Comparison of ENCODE assay signal across 8 cellular contexts in genomic region chr9:136944519-136945332, GRCh38. TPM values are rescaled to one million over a fixed set of nuclear protein-coding genes. Genes with fewer than 3 reads are reported as not detected.
DNase-seq lines count a peak whose midpoint lies in the region; ATAC-seq and TF ChIP-seq lines count a peak whose summit lies in the region.

TSS of gene C8G (plus strand) at chr9:136945243. CDS start at chr9:136945321, 78 bp downstream.
TSS of gene FBXW5 (minus strand) at chr9:136944738. CDS start at chr9:136944083, 655 bp downstream.

- peak within 1 kb of the TSS; percentile 87 for H3K27ac ChIP-seq in colonic mucosa
- peak within 1 kb of the TSS; percentile 91 for H3K27ac ChIP-seq in layer of hippocampus (ENCODE audit: low read depth, low read length)

- peak; percentile 71 for TF ChIP-seq POLR2A in GM19193 (IDR thresholded peaks at IDR 0.05; ENCODE audit: extremely low read depth, insufficient read depth, insufficient read length)

- H3K4me1 ChIP-seq in colonic mucosa = peaks cover 10% of the 10 kb centered on the region

- H3K9ac ChIP-seq in colonic mucosa (ENCODE audit: low read depth in 2 of 2, low read length in 2 of 2) = peak within 1 kb of the TSS; percentile 84 to 93

- H3K4me3 ChIP-seq in BJ (ENCODE audit: low read depth, low read length) (peak within 1 kb of the TSS; percentile 96), colonic mucosa (peak within 1 kb of the TSS; percentile 99)

- peak; percentile 70 for ATAC-seq in HG03432 (IDR thresholded peaks at IDR 0.05; ENCODE audit: unreplicated experiment)

- H3K36me3 ChIP-seq in BJ (ENCODE audit: control insufficient read depth, insufficient read depth, low read length) (peaks cover 26% of the 10 kb centered on the region), colonic mucosa (peaks cover 26% of the 10 kb centered on the region)

- intact Hi-C loops in colonic mucosa (cut with DNase I) = loop anchor here (2.0 kb wide), 1 partner anchor 84 kb away; the partner anchor contains the start of gene ABCA2

- TF ChIP-seq CTCF in BJ (IDR thresholded peaks at IDR 0.05; ENCODE audit: insufficient read depth, low read depth, low read length) = peak; percentile 93
- peak; percentile 97 for TF ChIP-seq CTCF in colonic mucosa (IDR thresholded peaks at IDR 0.05)

- H3K27me3 ChIP-seq in BJ (ENCODE audit: control insufficient read depth, insufficient read depth, low read length) (no peaks in the 10 kb centered on the region), colonic mucosa (no peaks in the 10 kb centered on the region), layer of hippocampus (ENCODE audit: control insufficient read depth, insufficient read depth, low read length) (no peaks in the 10 kb centered on the region)

- CTCF ChIA-PET in BJ (lab: Yijun Ruan, JAX) = interaction anchor here (0.6 to 4.1 kb wide), 10 partner anchors 9 to 91 kb away, joined by 3 to 118 read pairs (median 3); partner anchors contain the start of genes CLIC3 and FUT7

- POLR2A ChIA-PET in BJ (lab: Charles Lee) = no interaction called here

- DNase-seq in BJ (ENCODE audit: low read depth) (peak; percentile 25), NCI-H460 (ENCODE audit: extremely low read depth, low read depth) (peak; percentile 94), colonic mucosa (peak; percentile 94)
- DNase-seq in activated CD4-positive, alpha-beta T cell treated with anti-CD3 and anti-CD28 coated beads for 4 hours = peak; percentile 91 to 93
- DNase-seq in stimulated activated CD4-positive, alpha-beta T cell treated with anti-CD3 and anti-CD28 coated beads, Interleukin-1b, Interleukin-23, amount 100 ng/mL, for 24 hours (ENCODE audit: low read depth in 4 of 4, low spot score in 1 of 4) = peak; percentile 91 to 93 (median 92)

- no peaks in the 10 kb centered on the region for H3K9me3 ChIP-seq in colonic mucosa

RNA-seq across cellular contexts. Expression of gene C8G, which starts in this region (rescaled TPM):
- 0.48 and 0.60 TPM in 2 replicates for polyA plus RNA-seq in BJ (2011; rRNA removed)
- polyA minus RNA-seq in BJ (2011; rRNA and poly(A)+ RNA removed) = 0.62 TPM in 1 of 2 replicates, not detected in the other
- total RNA-seq in NCI-H460 (2014; rRNA removed; shearing (Covaris generic)) = 0.92 TPM in 1 of 2 replicates, not detected in the other
- polyA plus RNA-seq in NCI-H460 (2014; cell fraction: nucleus; rRNA removed) = not detected in 2 replicates
- 10 to 100 TPM in 1 of 2 donors, 1 to 10 TPM in 1; 5.3 to 11.9 TPM for total RNA-seq in colonic mucosa

RNA-seq across cellular contexts. Expression of gene FBXW5, which starts in this region (rescaled TPM):
- polyA plus RNA-seq in BJ (2011; rRNA removed) = 46.9 and 71.9 TPM in 2 replicates
- polyA minus RNA-seq in BJ (2011; rRNA and poly(A)+ RNA removed) = 70.4 and 101 TPM in 2 replicates
- total RNA-seq in NCI-H460 (2014; rRNA removed; shearing (Covaris generic)) = 93.0 and 112 TPM in 2 replicates
- polyA plus RNA-seq in NCI-H460 (2014; cell fraction: nucleus; rRNA removed) = 570 and 634 TPM in 2 replicates
- 100 to 1,000 TPM; 162 to 174 TPM for total RNA-seq in colonic mucosa

Comparison
In these comparisons a context has a peak if more than half of its experiments do, and no peak if none do; other contexts are left out.
1. Peak in every context shown above with its lines: DNase-seq, ATAC-seq, H3K4me3 ChIP-seq and H3K27ac ChIP-seq.
2. DNase-seq: peak in every context shown above with its lines; median percentile 94 in NCI-H460; 94 in colonic mucosa; 92 in stimulated activated CD4-positive, alpha-beta T cell treated with anti-CD3 and anti-CD28 coated beads, Interleukin-1b, Interleukin-23, amount 100 ng/mL, for 24 hours; 92 in activated CD4-positive, alpha-beta T cell treated with anti-CD3 and anti-CD28 coated beads for 4 hours; 25 in BJ.